In genomic region chr16:14314116-14314515, GRCh38 we compare ENCODE assay signal across 25 cellular contexts.
DNase-seq lines count a peak whose midpoint lies in the region; ATAC-seq, FAIRE-seq and TF ChIP-seq lines count a peak whose summit lies in the region.
"Had no signal": no experiment of that assay in that cellular context is flagged by ENCODE, and none has a peak within 500 bp of the region (broad histone marks: within the 10 kb centered on the region; RNA-seq: fewer than 3 reads in every experiment).

No MANE protein-coding gene starts in this region.

- H3K36me3 Mint-ChIP-seq in HFFc6 (ENCODE audit: low read depth): peaks cover 4% of the 10 kb centered on the region

- H2AFZ ChIP-seq in trophoblast cell (ENCODE audit: insufficient read depth, low read length, poor library complexity): no peak overlapping the region

- peaks cover 91% of the 10 kb centered on the region for H3K4me1 ChIP-seq in A549
- peaks cover 15 to 22% of the 10 kb centered on the region in 2 experiments for H3K4me1 ChIP-seq in trophoblast cell (ENCODE audit: control insufficient read depth in 1 of 2, insufficient read depth in 2 of 2, low read length in 2 of 2)

- no peaks in the 10 kb centered on the region for H3K36me3 ChIP-seq in trophoblast cell (ENCODE audit: control insufficient read depth in 1 of 2, insufficient read depth in 2 of 2, low read length in 2 of 2)
- H3K36me3 ChIP-seq: BLaER1 treated with 17β-estradiol and CSF1 and Interleukin-3, amounts not matched to agents 10 nM and 100 nM had no signal

- H4K91ac ChIP-seq in trophoblast cell (ENCODE audit: low read depth, low read length): no peak overlapping the region

- CTCF ChIA-PET in A549 (lab: Yijun Ruan, JAX) (no interaction called here), RWPE1 (lab: Yijun Ruan, JAX) (no interaction called here)

- TF ChIP-seq POLR2A in A549 (IDR thresholded peaks at IDR 0.05; ENCODE audit: low read length): no peak

- 100% methylated on average over 1 of the region's 1 CpG for WGBS in A549 (ENCODE audit: missing lambda C conversion rate)
- WGBS in trophoblast cell (ENCODE audit: extremely low coverage, insufficient coverage, insufficient read length): no CpG with 5 or more reads among the region's 1 CpG

- no peak overlapping the region for H3K4me3 ChIP-seq in A549
- H3K4me3 ChIP-seq in trophoblast cell (ENCODE audit: low read depth, low read length): no peak overlapping the region
- H3K4me3 ChIP-seq: BLaER1 treated with 17β-estradiol and CSF1 and Interleukin-3, amounts not matched to agents 10 nM and 100 nM; SJSA1 had no signal

- peaks cover 8% of the 10 kb centered on the region for H3K79me2 ChIP-seq in trophoblast cell (ENCODE audit: control insufficient read depth, insufficient read depth, low read length, poor library complexity)

- no peaks in the 10 kb centered on the region for H3K27me3 ChIP-seq in trophoblast cell (ENCODE audit: insufficient read depth, low read length)
- H3K27me3 ChIP-seq: BLaER1 treated with 17β-estradiol and CSF1 and Interleukin-3, amounts not matched to agents 10 nM and 100 nM; SJSA1 had no signal

- DNase-seq in A549 (ENCODE audit: low read depth in 1 of 2, low spot score in 1 of 2): no peak
- DNase-seq in HFFc6: no peak
- DNase-seq in RWPE1 (ENCODE audit: low spot score): no peak
- no peak for DNase-seq in trophoblast cell
- DNase-seq in Ammon's horn (ENCODE audit: low spot score): no peak
- no peak for DNase-seq in GM19239 (ENCODE audit: insufficient read length, low spot score)
- DNase-seq in effector CD8-positive, alpha-beta T cell (lab: John Stamatoyannopoulos, UW): no peak
- DNase-seq: 8988T; CD4-positive, alpha-beta T cell; DMS53; MV-4-11; NCI-H1105; NCI-H1436 treated with DMSO at 0.1 percent for 48 hours; NCI-H187 treated with DMSO at 0.1 percent for 48 hours; NCI-H2107; NCI-H524; NCI-H748 treated with DMSO at 0.1 percent for 48 hours; PC-3; Right ventricle myocardium superior had no signal

- no peak overlapping the region for H4K12ac ChIP-seq in trophoblast cell (ENCODE audit: low read depth, low read length)

- H2AK5ac ChIP-seq in trophoblast cell (ENCODE audit: low read length): no peak overlapping the region

- peak overlapping the region; percentile 50 for H3K4ac ChIP-seq in trophoblast cell (ENCODE audit: low read depth, low read length)

- H3K14ac ChIP-seq in trophoblast cell (ENCODE audit: low read length): no peak overlapping the region

- H2BK12ac ChIP-seq in trophoblast cell (ENCODE audit: low read length): no peak overlapping the region

- H3K79me1 ChIP-seq in trophoblast cell (ENCODE audit: low read length): peaks cover 11% of the 10 kb centered on the region

- TF ChIP-seq RAD21 in A549 (conservative IDR thresholded peaks at IDR 0.05 in 1 of 2, IDR thresholded peaks at IDR 0.05 in 1 of 2): no peak

- no peaks in the 10 kb centered on the region for H3K27me3 Mint-ChIP-seq in HFFc6 (ENCODE audit: insufficient read depth)
- H3K27me3 Mint-ChIP-seq: CD4-positive, alpha-beta T cell had no signal

- 0 out of 6 replicates have a peak, but pooled peaks of 1 of the 2 experiments have one; percentile 2 for ATAC-seq in A549
- no peak for ATAC-seq in GM21825 (IDR thresholded peaks at IDR 0.05; ENCODE audit: unreplicated experiment)
- ATAC-seq: PC-3 had no signal

- peak overlapping the region; percentile 18; the same call in 2 of the 3 replicates for H3K4me2 ChIP-seq in A549
- H3K4me2 ChIP-seq in trophoblast cell (ENCODE audit: low read length): no peak overlapping the region
- H3K4me2 ChIP-seq: BLaER1 treated with 17β-estradiol and CSF1 and Interleukin-3, amounts not matched to agents 10 nM and 100 nM had no signal

- no peak overlapping the region for H3K9ac ChIP-seq in trophoblast cell (ENCODE audit: low read length)

- no peak for TF ChIP-seq EP300 in A549 (IDR thresholded peaks at IDR 0.05)

- no peak overlapping the region for H3K4me3 Mint-ChIP-seq in HFFc6
- H3K4me3 Mint-ChIP-seq: CD4-positive, alpha-beta T cell had no signal

- no peak overlapping the region for H3K23ac ChIP-seq in trophoblast cell (ENCODE audit: low read length)

- FAIRE-seq in A549 (lab: Jason Lieb, UNC): no peak
- FAIRE-seq in GM19239 (lab: Jason Lieb, UNC): no peak
- FAIRE-seq: D721Med, G401.6, H1 had no signal

- H3K9me3 ChIP-seq in A549 (no peaks in the 10 kb centered on the region), trophoblast cell (ENCODE audit: insufficient read depth, low read depth, low read length) (no peaks in the 10 kb centered on the region)
- H3K9me3 ChIP-seq: SJSA1 had no signal

- H2BK5ac ChIP-seq in trophoblast cell (ENCODE audit: low read depth, low read length, poor library complexity): no peak overlapping the region

- H4K8ac ChIP-seq in trophoblast cell (ENCODE audit: low read depth, low read length): no peak overlapping the region

- H3K27ac ChIP-seq in A549 (peak overlapping the region in 1 of 2 experiments; percentile 68; a peak in 3 of 6 replicates), RWPE1 (peak overlapping the region; percentile 21), trophoblast cell (ENCODE audit: low read depth, low read length) (no peak overlapping the region)
- H3K27ac ChIP-seq: SJSA1 had no signal

- no peak overlapping the region for H2BK120ac ChIP-seq in trophoblast cell (ENCODE audit: insufficient read depth, low read length, poor library complexity)

- TF ChIP-seq CTCF in A549 (IDR thresholded peaks at IDR 0.05) (no peak), HFFc6 (IDR thresholded peaks at IDR 0.05) (no peak), RWPE1 (conservative IDR thresholded peaks at IDR 0.05; ENCODE audit: low read depth) (no peak)

- H3K9me3 Mint-ChIP-seq in HFFc6: no peaks in the 10 kb centered on the region
- H3K9me3 Mint-ChIP-seq: CD4-positive, alpha-beta T cell had no signal

- H3K4me1 Mint-ChIP-seq in HFFc6 (ENCODE audit: low read depth): peaks cover 33% of the 10 kb centered on the region

- H3K27ac Mint-ChIP-seq in HFFc6: peak overlapping the region; percentile 12; the same call in 1 of the 2 replicates
- H3K27ac Mint-ChIP-seq: CD4-positive, alpha-beta T cell had no signal

- no peak overlapping the region for H3K18ac ChIP-seq in trophoblast cell (ENCODE audit: low read length)

- POLR2A ChIA-PET in A549 (lab: Yijun Ruan, JAX): no interaction called here
- POLR2A ChIA-PET in RWPE1 (lab: Yijun Ruan, JAX; ENCODE audit: low non-redundant PET): no interaction called here

TF ChIP-seq in A549, 52 proteins besides CTCF, POLR2A, EP300 and RAD21:
- TF ChIP-seq HES2 (IDR thresholded peaks at IDR 0.05) (no peak), FOSL2 (IDR thresholded peaks at IDR 0.05) (no peak), FOSL2 (CRISPR knock-in tag; IDR thresholded peaks at IDR 0.05) (no peak)
TF ChIP-seq in A549: peak in this region for 0.
